ENCODE assay signal across 1 cellular context in the genomic region with DNA sequence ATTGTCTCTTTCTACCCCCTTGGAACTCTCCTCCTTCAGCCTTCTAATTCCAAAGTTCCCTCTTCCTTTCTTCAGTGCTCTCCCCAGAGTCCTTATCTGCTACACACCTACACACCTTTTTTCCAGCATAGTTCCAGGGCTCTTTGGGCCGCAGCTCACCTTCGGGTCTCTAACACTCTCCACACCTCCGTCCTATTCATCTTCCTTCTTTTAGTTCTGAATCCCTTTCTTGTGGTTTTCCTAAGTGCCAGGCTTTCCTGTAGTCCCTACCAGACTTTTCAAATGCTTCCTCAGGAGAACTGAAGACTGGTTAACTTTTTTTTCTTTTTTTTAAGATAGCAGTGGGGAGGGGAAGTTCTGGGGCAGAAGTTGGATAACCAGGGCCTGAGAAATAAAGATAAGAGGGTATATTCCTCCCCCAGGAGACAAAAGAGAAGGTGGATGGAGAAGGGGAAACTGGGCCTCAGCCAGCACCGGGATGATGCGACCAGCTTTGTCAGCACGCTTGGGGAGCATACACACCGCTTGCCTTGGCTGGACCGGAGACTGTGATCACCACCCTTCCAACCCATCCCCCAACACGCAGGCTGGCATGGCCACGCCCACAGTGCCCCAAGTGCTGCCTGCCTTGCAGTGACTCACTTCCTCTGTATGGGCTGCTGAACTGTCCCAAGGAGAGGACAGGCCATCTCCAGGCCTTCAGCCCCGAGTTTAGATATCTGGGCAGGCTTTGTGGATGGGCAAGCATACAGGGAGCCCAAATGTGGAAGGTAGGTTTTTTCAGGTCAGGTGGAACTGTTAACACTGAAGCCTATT.
A peak's percentile ranks its signal among the peaks of the same experiment; 100 is the strongest.
TF ChIP-seq lines count a peak whose summit lies in the region.

No MANE protein-coding gene starts in this region.

TF ChIP-seq in K562, 482 proteins besides CTCF, POLR2A, EP300 and RAD21 (continued from another document and continues in another):
- TF ChIP-seq, protein P1, sequence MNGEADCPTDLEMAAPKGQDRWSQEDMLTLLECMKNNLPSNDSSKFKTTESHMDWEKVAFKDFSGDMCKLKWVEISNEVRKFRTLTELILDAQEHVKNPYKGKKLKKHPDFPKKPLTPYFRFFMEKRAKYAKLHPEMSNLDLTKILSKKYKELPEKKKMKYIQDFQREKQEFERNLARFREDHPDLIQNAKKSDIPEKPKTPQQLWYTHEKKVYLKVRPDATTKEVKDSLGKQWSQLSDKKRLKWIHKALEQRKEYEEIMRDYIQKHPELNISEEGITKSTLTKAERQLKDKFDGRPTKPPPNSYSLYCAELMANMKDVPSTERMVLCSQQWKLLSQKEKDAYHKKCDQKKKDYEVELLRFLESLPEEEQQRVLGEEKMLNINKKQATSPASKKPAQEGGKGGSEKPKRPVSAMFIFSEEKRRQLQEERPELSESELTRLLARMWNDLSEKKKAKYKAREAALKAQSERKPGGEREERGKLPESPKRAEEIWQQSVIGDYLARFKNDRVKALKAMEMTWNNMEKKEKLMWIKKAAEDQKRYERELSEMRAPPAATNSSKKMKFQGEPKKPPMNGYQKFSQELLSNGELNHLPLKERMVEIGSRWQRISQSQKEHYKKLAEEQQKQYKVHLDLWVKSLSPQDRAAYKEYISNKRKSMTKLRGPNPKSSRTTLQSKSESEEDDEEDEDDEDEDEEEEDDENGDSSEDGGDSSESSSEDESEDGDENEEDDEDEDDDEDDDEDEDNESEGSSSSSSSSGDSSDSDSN (IDR thresholded peaks at IDR 0.05; ENCODE audit: borderline replicate concordance in 1 of 2, low read depth in 2 of 2, low read length in 2 of 2): peak; percentile 83 to 90; a peak in 3 of 4 replicates
- TF ChIP-seq TAF15 (IDR thresholded peaks at IDR 0.05; ENCODE audit: low read depth, low read length) (no peak), ARHGAP35 (IDR thresholded peaks at IDR 0.05; ENCODE audit: partially characterized antibody) (no peak), RUNX1 (IDR thresholded peaks at IDR 0.05; ENCODE audit: low read depth) (0 out of 2 replicates have a peak, but pooled peaks have one; percentile 69), EP400 (IDR thresholded peaks at IDR 0.05) (peak; percentile 70), NFRKB (IDR thresholded peaks at IDR 0.05; ENCODE audit: low read depth) (no peak), HDAC6 (IDR thresholded peaks at IDR 0.05; ENCODE audit: low read depth, low read length) (no peak), HEY1 (CRISPR knock-in tag; IDR thresholded peaks at IDR 0.05; ENCODE audit: borderline replicate concordance) (peak; percentile 3; the same call in 1 of the 2 replicates), SMARCC2 (IDR thresholded peaks at IDR 0.05; ENCODE audit: low read depth) (peak; percentile 96), PURB (CRISPR knock-in tag; IDR thresholded peaks at IDR 0.05; ENCODE audit: low read depth) (no peak), POU5F1 (IDR thresholded peaks at IDR 0.05; ENCODE audit: borderline replicate concordance, low read depth, low read length, partially characterized antibody) (no peak), ZNF282 (CRISPR knock-in tag; IDR thresholded peaks at IDR 0.05) (no peak), CEBPG (CRISPR knock-in tag; IDR thresholded peaks at IDR 0.05) (no peak), CEBPG (tag; conservative IDR thresholded peaks at IDR 0.05 in 1 of 2, IDR thresholded peaks at IDR 0.05 in 1 of 2) (no peak), PHF21A (IDR thresholded peaks at IDR 0.05; ENCODE audit: borderline replicate concordance, low read depth) (no peak), ZSCAN32 (CRISPR knock-in tag; IDR thresholded peaks at IDR 0.05) (no peak), CC2D1A (IDR thresholded peaks at IDR 0.05) (no peak; the same call in 1 of the 2 replicates), NFXL1 (CRISPR knock-in tag; IDR thresholded peaks at IDR 0.05) (no peak), FOSL1 (tag; conservative IDR thresholded peaks at IDR 0.05) (peak; percentile 87), BRCA1 (IDR thresholded peaks at IDR 0.05) (no peak), BRCA1 (CRISPR knock-in tag; IDR thresholded peaks at IDR 0.05) (no peak), XRCC3 (IDR thresholded peaks at IDR 0.05) (no peak), KLF6 (CRISPR knock-in tag; IDR thresholded peaks at IDR 0.05; ENCODE audit: borderline replicate concordance) (no peak), SMAD1 (IDR thresholded peaks at IDR 0.05; ENCODE audit: low read depth, low read length, partially characterized antibody) (peak; percentile 70), ZEB2 (IDR thresholded peaks at IDR 0.05) (peak; percentile 90), TCF7L2 (IDR thresholded peaks at IDR 0.05; ENCODE audit: low read depth, low read length) (no peak), SMARCA4 (IDR thresholded peaks at IDR 0.05) (peak; percentile 98), RB1 (IDR thresholded peaks at IDR 0.05; ENCODE audit: low read depth) (no peak; the same call in 1 of the 2 replicates), ZNF41 (CRISPR knock-in tag; conservative IDR thresholded peaks at IDR 0.05) (no peak), RBM14 (IDR thresholded peaks at IDR 0.05; ENCODE audit: borderline replicate concordance, insufficient read depth, low read depth, low read length) (no peak), E2F3 (CRISPR knock-in tag; IDR thresholded peaks at IDR 0.05) (no peak), ZKSCAN8 (CRISPR knock-in tag; IDR thresholded peaks at IDR 0.05) (peak; percentile 43; the same call in 1 of the 2 replicates), LCOR (CRISPR knock-in tag; IDR thresholded peaks at IDR 0.05) (peak; percentile 82), MCM3 (IDR thresholded peaks at IDR 0.05) (no peak), ZNF551 (CRISPR knock-in tag; IDR thresholded peaks at IDR 0.05) (no peak), PYGO2 (tag; IDR thresholded peaks at IDR 0.05) (peak; percentile 55; the same call in 1 of the 2 replicates), GABPB1 (CRISPR knock-in tag; IDR thresholded peaks at IDR 0.05) (peak; percentile 73), ZNF184 (CRISPR knock-in tag; IDR thresholded peaks at IDR 0.05) (no peak), PTBP1 (IDR thresholded peaks at IDR 0.05; ENCODE audit: low read depth, low read length) (no peak), ZNF668 (CRISPR knock-in tag; IDR thresholded peaks at IDR 0.05) (no peak)
- TF ChIP-seq, protein P2, sequence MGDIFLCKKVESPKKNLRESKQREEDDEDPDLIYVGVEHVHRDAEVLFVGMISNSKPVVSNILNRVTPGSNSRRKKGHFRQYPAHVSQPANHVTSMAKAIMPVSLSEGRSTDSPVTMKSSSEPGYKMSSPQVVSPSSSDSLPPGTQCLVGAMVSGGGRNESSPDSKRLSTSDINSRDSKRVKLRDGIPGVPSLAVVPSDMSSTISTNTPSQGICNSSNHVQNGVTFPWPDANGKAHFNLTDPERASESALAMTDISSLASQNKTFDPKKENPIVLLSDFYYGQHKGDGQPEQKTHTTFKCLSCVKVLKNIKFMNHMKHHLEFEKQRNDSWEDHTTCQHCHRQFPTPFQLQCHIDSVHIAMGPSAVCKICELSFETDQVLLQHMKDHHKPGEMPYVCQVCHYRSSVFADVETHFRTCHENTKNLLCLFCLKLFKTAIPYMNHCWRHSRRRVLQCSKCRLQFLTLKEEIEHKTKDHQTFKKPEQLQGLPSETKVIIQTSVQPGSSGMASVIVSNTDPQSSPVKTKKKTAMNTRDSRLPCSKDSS (IDR thresholded peaks at IDR 0.05; ENCODE audit: low read depth, partially characterized antibody): no peak
- TF ChIP-seq, protein P3, sequence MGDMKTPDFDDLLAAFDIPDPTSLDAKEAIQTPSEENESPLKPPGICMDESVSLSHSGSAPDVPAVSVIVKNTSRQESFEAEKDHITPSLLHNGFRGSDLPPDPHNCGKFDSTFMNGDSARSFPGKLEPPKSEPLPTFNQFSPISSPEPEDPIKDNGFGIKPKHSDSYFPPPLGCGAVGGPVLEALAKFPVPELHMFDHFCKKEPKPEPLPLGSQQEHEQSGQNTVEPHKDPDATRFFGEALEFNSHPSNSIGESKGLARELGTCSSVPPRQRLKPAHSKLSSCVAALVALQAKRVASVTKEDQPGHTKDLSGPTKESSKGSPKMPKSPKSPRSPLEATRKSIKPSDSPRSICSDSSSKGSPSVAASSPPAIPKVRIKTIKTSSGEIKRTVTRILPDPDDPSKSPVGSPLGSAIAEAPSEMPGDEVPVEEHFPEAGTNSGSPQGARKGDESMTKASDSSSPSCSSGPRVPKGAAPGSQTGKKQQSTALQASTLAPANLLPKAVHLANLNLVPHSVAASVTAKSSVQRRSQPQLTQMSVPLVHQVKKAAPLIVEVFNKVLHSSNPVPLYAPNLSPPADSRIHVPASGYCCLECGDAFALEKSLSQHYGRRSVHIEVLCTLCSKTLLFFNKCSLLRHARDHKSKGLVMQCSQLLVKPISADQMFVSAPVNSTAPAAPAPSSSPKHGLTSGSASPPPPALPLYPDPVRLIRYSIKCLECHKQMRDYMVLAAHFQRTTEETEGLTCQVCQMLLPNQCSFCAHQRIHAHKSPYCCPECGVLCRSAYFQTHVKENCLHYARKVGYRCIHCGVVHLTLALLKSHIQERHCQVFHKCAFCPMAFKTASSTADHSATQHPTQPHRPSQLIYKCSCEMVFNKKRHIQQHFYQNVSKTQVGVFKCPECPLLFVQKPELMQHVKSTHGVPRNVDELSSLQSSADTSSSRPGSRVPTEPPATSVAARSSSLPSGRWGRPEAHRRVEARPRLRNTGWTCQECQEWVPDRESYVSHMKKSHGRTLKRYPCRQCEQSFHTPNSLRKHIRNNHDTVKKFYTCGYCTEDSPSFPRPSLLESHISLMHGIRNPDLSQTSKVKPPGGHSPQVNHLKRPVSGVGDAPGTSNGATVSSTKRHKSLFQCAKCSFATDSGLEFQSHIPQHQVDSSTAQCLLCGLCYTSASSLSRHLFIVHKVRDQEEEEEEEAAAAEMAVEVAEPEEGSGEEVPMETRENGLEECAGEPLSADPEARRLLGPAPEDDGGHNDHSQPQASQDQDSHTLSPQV (IDR thresholded peaks at IDR 0.05): peak; percentile 96
- TF ChIP-seq, protein P4, sequence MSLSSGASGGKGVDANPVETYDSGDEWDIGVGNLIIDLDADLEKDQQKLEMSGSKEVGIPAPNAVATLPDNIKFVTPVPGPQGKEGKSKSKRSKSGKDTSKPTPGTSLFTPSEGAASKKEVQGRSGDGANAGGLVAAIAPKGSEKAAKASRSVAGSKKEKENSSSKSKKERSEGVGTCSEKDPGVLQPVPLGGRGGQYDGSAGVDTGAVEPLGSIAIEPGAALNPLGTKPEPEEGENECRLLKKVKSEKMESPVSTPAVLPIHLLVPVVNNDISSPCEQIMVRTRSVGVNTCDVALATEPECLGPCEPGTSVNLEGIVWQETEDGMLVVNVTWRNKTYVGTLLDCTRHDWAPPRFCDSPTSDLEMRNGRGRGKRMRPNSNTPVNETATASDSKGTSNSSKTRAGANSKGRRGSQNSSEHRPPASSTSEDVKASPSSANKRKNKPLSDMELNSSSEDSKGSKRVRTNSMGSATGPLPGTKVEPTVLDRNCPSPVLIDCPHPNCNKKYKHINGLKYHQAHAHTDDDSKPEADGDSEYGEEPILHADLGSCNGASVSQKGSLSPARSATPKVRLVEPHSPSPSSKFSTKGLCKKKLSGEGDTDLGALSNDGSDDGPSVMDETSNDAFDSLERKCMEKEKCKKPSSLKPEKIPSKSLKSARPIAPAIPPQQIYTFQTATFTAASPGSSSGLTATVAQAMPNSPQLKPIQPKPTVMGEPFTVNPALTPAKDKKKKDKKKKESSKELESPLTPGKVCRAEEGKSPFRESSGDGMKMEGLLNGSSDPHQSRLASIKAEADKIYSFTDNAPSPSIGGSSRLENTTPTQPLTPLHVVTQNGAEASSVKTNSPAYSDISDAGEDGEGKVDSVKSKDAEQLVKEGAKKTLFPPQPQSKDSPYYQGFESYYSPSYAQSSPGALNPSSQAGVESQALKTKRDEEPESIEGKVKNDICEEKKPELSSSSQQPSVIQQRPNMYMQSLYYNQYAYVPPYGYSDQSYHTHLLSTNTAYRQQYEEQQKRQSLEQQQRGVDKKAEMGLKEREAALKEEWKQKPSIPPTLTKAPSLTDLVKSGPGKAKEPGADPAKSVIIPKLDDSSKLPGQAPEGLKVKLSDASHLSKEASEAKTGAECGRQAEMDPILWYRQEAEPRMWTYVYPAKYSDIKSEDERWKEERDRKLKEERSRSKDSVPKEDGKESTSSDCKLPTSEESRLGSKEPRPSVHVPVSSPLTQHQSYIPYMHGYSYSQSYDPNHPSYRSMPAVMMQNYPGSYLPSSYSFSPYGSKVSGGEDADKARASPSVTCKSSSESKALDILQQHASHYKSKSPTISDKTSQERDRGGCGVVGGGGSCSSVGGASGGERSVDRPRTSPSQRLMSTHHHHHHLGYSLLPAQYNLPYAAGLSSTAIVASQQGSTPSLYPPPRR (CRISPR knock-in tag; IDR thresholded peaks at IDR 0.05; ENCODE audit: borderline replicate concordance): 0 out of 2 replicates have a peak, but pooled peaks have one; percentile 3
- TF ChIP-seq, protein P5, sequence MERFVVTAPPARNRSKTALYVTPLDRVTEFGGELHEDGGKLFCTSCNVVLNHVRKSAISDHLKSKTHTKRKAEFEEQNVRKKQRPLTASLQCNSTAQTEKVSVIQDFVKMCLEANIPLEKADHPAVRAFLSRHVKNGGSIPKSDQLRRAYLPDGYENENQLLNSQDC (CRISPR knock-in tag; IDR thresholded peaks at IDR 0.05): peak; percentile 57; the same call in 1 of the 2 replicates
- TF ChIP-seq, protein P6, sequence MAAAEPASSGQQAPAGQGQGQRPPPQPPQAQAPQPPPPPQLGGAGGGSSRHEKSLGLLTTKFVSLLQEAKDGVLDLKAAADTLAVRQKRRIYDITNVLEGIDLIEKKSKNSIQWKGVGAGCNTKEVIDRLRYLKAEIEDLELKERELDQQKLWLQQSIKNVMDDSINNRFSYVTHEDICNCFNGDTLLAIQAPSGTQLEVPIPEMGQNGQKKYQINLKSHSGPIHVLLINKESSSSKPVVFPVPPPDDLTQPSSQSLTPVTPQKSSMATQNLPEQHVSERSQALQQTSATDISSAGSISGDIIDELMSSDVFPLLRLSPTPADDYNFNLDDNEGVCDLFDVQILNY (CRISPR knock-in tag; IDR thresholded peaks at IDR 0.05): no peak
- TF ChIP-seq, protein P7, sequence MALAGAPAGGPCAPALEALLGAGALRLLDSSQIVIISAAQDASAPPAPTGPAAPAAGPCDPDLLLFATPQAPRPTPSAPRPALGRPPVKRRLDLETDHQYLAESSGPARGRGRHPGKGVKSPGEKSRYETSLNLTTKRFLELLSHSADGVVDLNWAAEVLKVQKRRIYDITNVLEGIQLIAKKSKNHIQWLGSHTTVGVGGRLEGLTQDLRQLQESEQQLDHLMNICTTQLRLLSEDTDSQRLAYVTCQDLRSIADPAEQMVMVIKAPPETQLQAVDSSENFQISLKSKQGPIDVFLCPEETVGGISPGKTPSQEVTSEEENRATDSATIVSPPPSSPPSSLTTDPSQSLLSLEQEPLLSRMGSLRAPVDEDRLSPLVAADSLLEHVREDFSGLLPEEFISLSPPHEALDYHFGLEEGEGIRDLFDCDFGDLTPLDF (CRISPR knock-in tag; IDR thresholded peaks at IDR 0.05): no peak
- TF ChIP-seq, protein P8, sequence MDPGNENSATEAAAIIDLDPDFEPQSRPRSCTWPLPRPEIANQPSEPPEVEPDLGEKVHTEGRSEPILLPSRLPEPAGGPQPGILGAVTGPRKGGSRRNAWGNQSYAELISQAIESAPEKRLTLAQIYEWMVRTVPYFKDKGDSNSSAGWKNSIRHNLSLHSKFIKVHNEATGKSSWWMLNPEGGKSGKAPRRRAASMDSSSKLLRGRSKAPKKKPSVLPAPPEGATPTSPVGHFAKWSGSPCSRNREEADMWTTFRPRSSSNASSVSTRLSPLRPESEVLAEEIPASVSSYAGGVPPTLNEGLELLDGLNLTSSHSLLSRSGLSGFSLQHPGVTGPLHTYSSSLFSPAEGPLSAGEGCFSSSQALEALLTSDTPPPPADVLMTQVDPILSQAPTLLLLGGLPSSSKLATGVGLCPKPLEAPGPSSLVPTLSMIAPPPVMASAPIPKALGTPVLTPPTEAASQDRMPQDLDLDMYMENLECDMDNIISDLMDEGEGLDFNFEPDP (CRISPR knock-in tag; IDR thresholded peaks at IDR 0.05): no peak
